In the genomic region with DNA sequence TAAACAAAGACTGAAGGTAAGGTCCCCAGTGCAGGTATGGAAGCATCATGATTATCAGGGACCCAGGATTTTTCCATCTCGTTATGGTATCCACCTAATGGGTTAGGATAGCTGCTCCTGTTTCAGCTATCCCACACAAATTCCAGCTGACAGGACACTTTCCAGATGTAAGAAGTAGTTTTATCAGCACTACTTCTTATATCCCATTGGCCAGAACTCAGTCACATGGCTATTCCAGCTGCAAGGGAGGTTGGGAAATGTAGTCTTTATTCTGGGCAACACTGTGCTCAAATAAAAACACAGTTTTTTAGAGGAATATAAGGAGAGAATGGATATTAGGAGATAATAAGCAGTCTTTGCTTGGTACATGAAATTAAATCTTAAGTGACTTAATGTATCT, we compare ENCODE assay signal across 19 cellular contexts.
DNase-seq lines count a peak whose midpoint lies in the region; ATAC-seq, FAIRE-seq and TF ChIP-seq lines count a peak whose summit lies in the region.
"Had no signal": no experiment of that assay in that cellular context is flagged by ENCODE, and none has a peak within 500 bp of the region (broad histone marks: within the 10 kb centered on the region; RNA-seq: fewer than 3 reads in every experiment).

No MANE protein-coding gene starts in this region.

- no peak overlapping the region for H4K8ac ChIP-seq in IMR-90 (ENCODE audit: low read depth in 2 of 2, low read length in 2 of 2)

- H3K4me2 ChIP-seq in IMR-90 (ENCODE audit: low read depth, low read length) (no peak overlapping the region), GM12878 (ENCODE audit: control insufficient read depth, insufficient read depth) (no peak overlapping the region)

- H3K79me1 ChIP-seq in IMR-90 (ENCODE audit: low read depth in 1 of 2, low read length in 2 of 2) = no peaks in the 10 kb centered on the region

- H3K9me1 ChIP-seq in IMR-90 (ENCODE audit: insufficient read depth, low read length) = no peaks in the 10 kb centered on the region

- no peaks in the 10 kb centered on the region for H3K36me3 ChIP-seq in IMR-90 (ENCODE audit: control insufficient read depth, insufficient read depth, low read length)
- no peaks in the 10 kb centered on the region for H3K36me3 ChIP-seq in GM12878 (ENCODE audit: control insufficient read depth in 2 of 2, insufficient read depth in 2 of 2, low read length in 1 of 2)
- H3K36me3 ChIP-seq: SJCRH30 had no signal

- H4K20me1 ChIP-seq in IMR-90 (ENCODE audit: insufficient read depth, low read length) (no peaks in the 10 kb centered on the region), GM12878 (ENCODE audit: control insufficient read depth, insufficient read depth) (no peaks in the 10 kb centered on the region)

- no peak overlapping the region for H3K4me3 ChIP-seq in IMR-90 (ENCODE audit: insufficient read depth, low read depth, low read length)
- H3K4me3 ChIP-seq in GM12878 = no peak overlapping the region
- H3K4me3 ChIP-seq: SJCRH30 had no signal

- POLR2A ChIA-PET in IMR-90 (lab: Charles Lee; ENCODE audit: unreplicated experiment) (no interaction called here), GM12878 (lab: Charles Lee) (no interaction called here)

- peaks cover 3% of the 10 kb centered on the region for H3K4me1 Mint-ChIP-seq in CD14-positive monocyte
- no peaks in the 10 kb centered on the region for H3K4me1 Mint-ChIP-seq in stimulated activated naive CD8-positive, alpha-beta T cell treated with anti-CD3 and anti-CD28 coated beads, Interleukin-15, amount 100 ng/mL, for 72 hours
- H3K4me1 Mint-ChIP-seq: CD4-positive, alpha-beta memory T cell; H9 had no signal

- no peak overlapping the region for H3K23ac ChIP-seq in IMR-90 (ENCODE audit: low read depth, low read length)

- no peak overlapping the region for H3K18ac ChIP-seq in IMR-90 (ENCODE audit: low read depth, low read length)

- TF ChIP-seq POLR2A in IMR-90 (IDR thresholded peaks at IDR 0.05; ENCODE audit: low read depth, low read length) = no peak
- no peak for TF ChIP-seq POLR2A in GM12878 (IDR thresholded peaks at IDR 0.05; ENCODE audit: low read depth, low read length)
- no peak for TF ChIP-seq POLR2A in H54 (IDR thresholded peaks at IDR 0.05; ENCODE audit: low read depth, low read length)

- RAD21 ChIA-PET in GM12878 (lab: Charles Lee; ENCODE audit: unreplicated experiment) = no interaction called here

- no peaks in the 10 kb centered on the region for H3K79me2 ChIP-seq in GM12878 (ENCODE audit: control insufficient read depth, insufficient read depth, low read length)

- BruUV-seq in IMR-90 (replicated peaks; lab: Mats Ljungman, UMichigan) (no TSS peak), GM12878 (replicated peaks; lab: Mats Ljungman, UMichigan) (no TSS peak)

- H3K4me1 ChIP-seq in IMR-90 (ENCODE audit: control insufficient read depth, insufficient read depth, low read length) (no peaks in the 10 kb centered on the region), GM12878 (ENCODE audit: control insufficient read depth, insufficient read depth, low read length) (no peaks in the 10 kb centered on the region)
- H3K4me1 ChIP-seq: SJCRH30 had no signal

- H2BK20ac ChIP-seq in IMR-90 (ENCODE audit: low read depth, low read length) = no peak overlapping the region

- no peaks in the 10 kb centered on the region for H3K36me3 Mint-ChIP-seq in CD14-positive monocyte
- H3K36me3 Mint-ChIP-seq: CD4-positive, alpha-beta memory T cell had no signal

- H3K4ac ChIP-seq in IMR-90 (ENCODE audit: low read depth, low read length) = no peak overlapping the region

- H3K9ac ChIP-seq in IMR-90 (ENCODE audit: low read depth, low read length) = no peak overlapping the region
- H3K9ac ChIP-seq in GM12878 (ENCODE audit: control insufficient read depth, insufficient read depth, low read length) = no peak overlapping the region

- no peak overlapping the region for H4K91ac ChIP-seq in IMR-90 (ENCODE audit: insufficient read depth, low read depth, low read length)

- ATAC-seq in IMR-90 (ENCODE audit: low read depth) (no peak), GM12878 (peak; percentile 42; the same call in 1 of the 3 replicates), GM21526 (IDR thresholded peaks at IDR 0.05; ENCODE audit: low FRiP score, unreplicated experiment) (no peak)
- ATAC-seq in stimulated activated naive CD8-positive, alpha-beta T cell treated with anti-CD3 and anti-CD28 coated beads, Interleukin-15, amount 100 ng/mL, for 72 hours = no peak

- no peak overlapping the region for H2BK15ac ChIP-seq in IMR-90 (ENCODE audit: low read depth, low read length)

- H2BK120ac ChIP-seq in IMR-90 (ENCODE audit: low read depth, low read length) = no peak overlapping the region

- SMC1A ChIA-PET in GM12878 (lab: Charles Lee; ENCODE audit: uncharacterized antibody, unreplicated experiment) = no interaction called here

- no peaks in the 10 kb centered on the region for H3K27me3 Mint-ChIP-seq in CD14-positive monocyte (ENCODE audit: low read depth in 3 of 3)
- no peaks in the 10 kb centered on the region for H3K27me3 Mint-ChIP-seq in stimulated activated naive CD8-positive, alpha-beta T cell treated with anti-CD3 and anti-CD28 coated beads, Interleukin-15, amount 100 ng/mL, for 72 hours
- H3K27me3 Mint-ChIP-seq: CD4-positive, alpha-beta memory T cell had no signal

- H3K27ac Mint-ChIP-seq in CD14-positive monocyte = peak overlapping the region in 1 of 7 donors; percentile 64
- no peak overlapping the region for H3K27ac Mint-ChIP-seq in stimulated activated naive CD8-positive, alpha-beta T cell treated with anti-CD3 and anti-CD28 coated beads, Interleukin-15, amount 100 ng/mL, for 72 hours
- H3K27ac Mint-ChIP-seq: CD4-positive, alpha-beta memory T cell; H9 had no signal

- FAIRE-seq in GM12878 (lab: Jason Lieb, UNC) = no peak
- FAIRE-seq in H54 (lab: Jason Lieb, UNC) = no peak
- FAIRE-seq: A204.1 had no signal

- in situ Hi-C loops in IMR-90 (cut with MboI; ENCODE audit: low sequenced_read_pairs) = no loop called here
- in situ Hi-C loops in GM12878 (cut with MboI) = no loop called here

- peak overlapping the region; percentile 24 to 35 for H3K4me3 Mint-ChIP-seq in CD14-positive monocyte
- no peak overlapping the region for H3K4me3 Mint-ChIP-seq in stimulated activated naive CD8-positive, alpha-beta T cell treated with anti-CD3 and anti-CD28 coated beads, Interleukin-15, amount 100 ng/mL, for 72 hours
- H3K4me3 Mint-ChIP-seq: CD4-positive, alpha-beta memory T cell; H9 had no signal

- CTCF ChIA-PET in IMR-90 (lab: Yijun Ruan, JAX) = no interaction called here
- CTCF ChIA-PET in GM12878 (lab: Yijun Ruan, JAX) = no interaction called here

- no peak overlapping the region for H3K27ac ChIP-seq in IMR-90 (ENCODE audit: insufficient read depth, low read length)
- H3K27ac ChIP-seq in GM12878 (ENCODE audit: control insufficient read depth, insufficient read depth) = no peak overlapping the region
- H3K27ac ChIP-seq: SJCRH30 had no signal

- no peak for DNase-seq in CD14-positive monocyte (ENCODE audit: low spot score)
- DNase-seq in IMR-90 = no peak
- peak; percentile 12 for DNase-seq in RPMI7951 (ENCODE audit: low read depth)
- DNase-seq in GM12878 (ENCODE audit: low read depth, low spot score) = no peak
- DNase-seq in activated CD4-positive, alpha-beta T cell treated with anti-CD3 and anti-CD28 coated beads for 1 hour = no peak
- DNase-seq in H54 (ENCODE audit: insufficient read length, low spot score) = no peak
- no peak for DNase-seq in stimulated activated naive CD8-positive, alpha-beta T cell treated with anti-CD3 and anti-CD28 coated beads, Interleukin-15, amount 100 ng/mL, for 72 hours
- DNase-seq: Calu3; CD4-positive, alpha-beta memory T cell; DMS53; H9; KBM-7; NCI-H1417 treated with DMSO at 0.1 percent for 48 hours; NCI-H2029; NCI-H345; NCI-H524 treated with DMSO at 0.1 percent for 48 hours; SJCRH30 had no signal

- dilution Hi-C loops in IMR-90 (cut with HindIII; ENCODE audit: low sequenced_read_pairs, unreplicated experiment) = no loop called here

- WGBS in IMR-90 (ENCODE audit: extremely low coverage in 2 of 2, insufficient read length in 1 of 2), 2 experiments = no CpG with 5 or more reads among the region's 1 CpG
- WGBS in GM12878 (ENCODE audit: insufficient coverage, insufficient replicate concordance, low lambda C conversion rate, missing lambda C conversion rate) = 0% methylated on average over 1 of the region's 1 CpG

- H2AK5ac ChIP-seq in IMR-90 (ENCODE audit: low read depth, low read length) = no peak overlapping the region

- H4K5ac ChIP-seq in IMR-90 (ENCODE audit: low read depth, low read length) = no peak overlapping the region

- no peak overlapping the region for H2AK9ac ChIP-seq in IMR-90 (replicated peaks; ENCODE audit: low read depth, low read length, poor library complexity)

- intact Hi-C loops in CD14-positive monocyte (cut with micrococcal nuclease) = no loop called here
- intact Hi-C loops in IMR-90 (cut with micrococcal nuclease) = no loop called here
- intact Hi-C loops in GM12878 (cut with micrococcal nuclease; ENCODE audit: unreplicated experiment) = no loop called here

- no peak for TF ChIP-seq EP300 in GM12878 (IDR thresholded peaks at IDR 0.05; ENCODE audit: borderline replicate concordance in 1 of 2, control insufficient read depth in 1 of 2, low read depth in 2 of 2, low read length in 2 of 2)

- H3K9me3 ChIP-seq in IMR-90 (ENCODE audit: control insufficient read depth, insufficient read depth, low read length) (no peaks in the 10 kb centered on the region), GM12878 (replicated peaks; ENCODE audit: control insufficient read depth, insufficient read depth, low read length) (no peaks in the 10 kb centered on the region)
- H3K9me3 ChIP-seq: SJCRH30 had no signal

- H3K9me3 Mint-ChIP-seq in CD14-positive monocyte = no peaks in the 10 kb centered on the region
- no peaks in the 10 kb centered on the region for H3K9me3 Mint-ChIP-seq in stimulated activated naive CD8-positive, alpha-beta T cell treated with anti-CD3 and anti-CD28 coated beads, Interleukin-15, amount 100 ng/mL, for 72 hours

- H2BK5ac ChIP-seq in IMR-90 (ENCODE audit: low read depth, low read length, poor library complexity, severe bottlenecking) = no peak overlapping the region

- H2AFZ ChIP-seq in IMR-90 (replicated peaks; ENCODE audit: low read length, poor library complexity) = no peak overlapping the region
- no peak overlapping the region for H2AFZ ChIP-seq in GM12878 (ENCODE audit: control insufficient read depth, low read depth, low read length)

- TF ChIP-seq RAD21 in IMR-90 (IDR thresholded peaks at IDR 0.05; ENCODE audit: low read length) (no peak), GM12878 (IDR thresholded peaks at IDR 0.05; ENCODE audit: insufficient read depth, low read depth, low read length) (no peak)

- H3K14ac ChIP-seq in IMR-90 (replicated peaks; ENCODE audit: low read depth, low read length) = no peak overlapping the region

- TF ChIP-seq CTCF in CD14-positive monocyte (IDR thresholded peaks at IDR 0.05) (no peak), IMR-90 (conservative IDR thresholded peaks at IDR 0.05; ENCODE audit: low read depth, low read length) (no peak), GM12878 (IDR thresholded peaks at IDR 0.05 in 2 of 3, conservative IDR thresholded peaks at IDR 0.05 in 1 of 3; ENCODE audit: control insufficient read depth in 2 of 3, extremely low read depth in 1 of 3, insufficient read depth in 1 of 3, low read depth in 3 of 3, low read length in 3 of 3) (no peak)

- no peak overlapping the region for H3K56ac ChIP-seq in IMR-90 (ENCODE audit: extremely low read depth, insufficient read depth, low read length)

- H3K27me3 ChIP-seq in IMR-90 (ENCODE audit: control insufficient read depth, insufficient read depth, low read length) = no peaks in the 10 kb centered on the region
- no peaks in the 10 kb centered on the region for H3K27me3 ChIP-seq in GM12878 (replicated peaks in 1 of 2; ENCODE audit: control insufficient read depth in 2 of 2, insufficient read depth in 2 of 2, low read length in 1 of 2)
- H3K27me3 ChIP-seq: SJCRH30 had no signal

Comparison
In these comparisons a context has a peak if more than half of its experiments do, and no peak if none do; other contexts are left out.
1. H3K4me3 Mint-ChIP-seq: peak in CD14-positive monocyte (2 of 2); none in stimulated activated naive CD8-positive, alpha-beta T cell treated with anti-CD3 and anti-CD28 coated beads, Interleukin-15, amount 100 ng/mL, for 72 hours (0 of 2).